In the genomic region with DNA sequence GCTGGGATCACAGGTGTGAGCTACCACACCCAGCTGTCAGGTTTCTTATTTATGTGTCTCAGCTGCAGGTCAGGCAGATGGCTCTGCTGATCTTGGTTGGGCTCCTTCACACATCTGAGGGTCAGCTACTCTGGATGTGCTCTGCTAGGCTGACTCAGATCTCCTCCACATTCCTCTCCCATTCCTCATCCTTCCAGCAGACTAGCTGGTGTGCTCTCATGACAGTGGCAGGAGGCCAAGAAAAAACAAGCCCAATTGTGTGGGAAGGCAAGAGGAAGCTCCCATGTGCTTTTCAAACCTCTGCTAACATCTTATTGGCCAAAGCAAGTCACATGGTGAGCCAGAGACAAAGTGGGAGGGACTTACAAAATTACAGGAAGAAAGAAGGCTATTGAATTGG, we compare ENCODE assay signal across 8 cellular contexts. TPM values are rescaled to one million over a fixed set of nuclear protein-coding genes. Genes with fewer than 3 reads are reported as not detected.
A peak's percentile ranks its signal among the peaks of the same experiment; 100 is the strongest.
DNase-seq lines count a peak whose midpoint lies in the region; ATAC-seq, FAIRE-seq and TF ChIP-seq lines count a peak whose summit lies in the region.

No MANE protein-coding gene starts in this region.

- H3K27ac ChIP-seq in GM12878 (ENCODE audit: control insufficient read depth, insufficient read depth) (no peak overlapping the region), mesodermal cell (ENCODE audit: low read depth, low read length, severe bottlenecking) (peak overlapping the region; percentile 45), WERI-Rb-1 (no peak overlapping the region)

- H3K9ac ChIP-seq in GM12878 (ENCODE audit: control insufficient read depth, insufficient read depth, low read length) = no peak overlapping the region

- no peaks in the 10 kb centered on the region for H3K4me1 ChIP-seq in GM12878 (ENCODE audit: control insufficient read depth, insufficient read depth, low read length)
- no peaks in the 10 kb centered on the region for H3K4me1 ChIP-seq in mesodermal cell (ENCODE audit: control insufficient read depth, insufficient read depth, low read length, poor library complexity, severe bottlenecking)

- H3K9me3 ChIP-seq in GM12878 (replicated peaks; ENCODE audit: control insufficient read depth, insufficient read depth, low read length) (no peaks in the 10 kb centered on the region), mesodermal cell (ENCODE audit: control insufficient read depth, low read length) (peaks cover 5% of the 10 kb centered on the region), WERI-Rb-1 (ENCODE audit: severe bottlenecking) (peaks cover 8% of the 10 kb centered on the region)

- no peak overlapping the region for H3K4me2 ChIP-seq in GM12878 (ENCODE audit: control insufficient read depth, insufficient read depth)

- no peaks in the 10 kb centered on the region for H3K79me2 ChIP-seq in GM12878 (ENCODE audit: control insufficient read depth, insufficient read depth, low read length)

- ATAC-seq in GM12878 (no peak), HG03135 (IDR thresholded peaks at IDR 0.05; ENCODE audit: unreplicated experiment) (no peak), HG02884 (IDR thresholded peaks at IDR 0.05; ENCODE audit: unreplicated experiment) (no peak)
- ATAC-seq in activated CD8-positive, alpha-beta T cell treated with anti-CD3 and anti-CD28 coated beads for 36 hours = no peak

- peaks cover 4% of the 10 kb centered on the region for H3K4me1 Mint-ChIP-seq in activated CD8-positive, alpha-beta T cell treated with anti-CD3 and anti-CD28 coated beads for 36 hours (ENCODE audit: low read depth)

- in situ Hi-C loops in GM12878 (cut with MboI) = no loop called here

- TF ChIP-seq POLR2A in GM12878 (IDR thresholded peaks at IDR 0.05; ENCODE audit: low read depth, low read length) = no peak

- H3K4me3 Mint-ChIP-seq in activated CD8-positive, alpha-beta T cell treated with anti-CD3 and anti-CD28 coated beads for 36 hours = no peak overlapping the region

- BruUV-seq in GM12878 (replicated peaks; lab: Mats Ljungman, UMichigan) = no TSS peak

- SMC1A ChIA-PET in GM12878 (lab: Charles Lee; ENCODE audit: uncharacterized antibody, unreplicated experiment) = interaction anchor here (1.1 to 1.3 kb wide), 4 partner anchors 10 to 333 kb away, joined by 3 to 7 read pairs (median 4); partner anchors contain the start of gene MSH6

- no peaks in the 10 kb centered on the region for H4K20me1 ChIP-seq in GM12878 (ENCODE audit: control insufficient read depth, insufficient read depth)

- FAIRE-seq in GM12878 (lab: Jason Lieb, UNC) = no peak

- no peak for TF ChIP-seq RAD21 in GM12878 (IDR thresholded peaks at IDR 0.05; ENCODE audit: insufficient read depth, low read depth, low read length)

- no peaks in the 10 kb centered on the region for H3K36me3 Mint-ChIP-seq in activated CD8-positive, alpha-beta T cell treated with anti-CD3 and anti-CD28 coated beads for 36 hours (ENCODE audit: low read depth)

- RAD21 ChIA-PET in GM12878 (lab: Charles Lee; ENCODE audit: unreplicated experiment) = interaction anchor here (0.9 to 2.2 kb wide), 2 partner anchors 11 to 334 kb away, joined by 4 to 9 read pairs; no protein-coding TSS in a partner anchor

- H3K27ac Mint-ChIP-seq in activated CD8-positive, alpha-beta T cell treated with anti-CD3 and anti-CD28 coated beads for 36 hours = no peak overlapping the region

- H3K9me3 Mint-ChIP-seq in activated CD8-positive, alpha-beta T cell treated with anti-CD3 and anti-CD28 coated beads for 36 hours = no peaks in the 10 kb centered on the region

- H3K27me3 ChIP-seq in GM12878 (replicated peaks in 1 of 2; ENCODE audit: control insufficient read depth in 2 of 2, insufficient read depth in 2 of 2, low read length in 1 of 2) (no peaks in the 10 kb centered on the region), WERI-Rb-1 (ENCODE audit: insufficient read depth, low read depth, severe bottlenecking) (no peaks in the 10 kb centered on the region)

- intact Hi-C loops in GM12878 (cut with micrococcal nuclease; ENCODE audit: unreplicated experiment) = no loop called here
- intact Hi-C loops in activated CD8-positive, alpha-beta T cell treated with anti-CD3 and anti-CD28 coated beads for 36 hours (cut with micrococcal nuclease) = no loop called here

- POLR2A ChIA-PET in GM12878 (lab: Charles Lee) = no interaction called here
- POLR2A ChIA-PET in activated CD8-positive, alpha-beta T cell treated with anti-CD3 and anti-CD28 coated beads for 36 hours (lab: Charles Lee) = no interaction called here

- H3K27me3 Mint-ChIP-seq in activated CD8-positive, alpha-beta T cell treated with anti-CD3 and anti-CD28 coated beads for 36 hours = no peaks in the 10 kb centered on the region

- TF ChIP-seq CTCF in GM12878 (IDR thresholded peaks at IDR 0.05 in 2 of 3, conservative IDR thresholded peaks at IDR 0.05 in 1 of 3; ENCODE audit: control insufficient read depth in 2 of 3, extremely low read depth in 1 of 3, insufficient read depth in 1 of 3, low read depth in 3 of 3, low read length in 3 of 3) (no peak), WERI-Rb-1 (IDR thresholded peaks at IDR 0.05; ENCODE audit: low read depth, low read length) (no peak)
- no peak for TF ChIP-seq CTCF in activated CD8-positive, alpha-beta T cell treated with anti-CD3 and anti-CD28 coated beads for 36 hours (IDR thresholded peaks at IDR 0.05)

- no peak overlapping the region; the same call in 1 of the 2 replicates for H2AFZ ChIP-seq in GM12878 (ENCODE audit: control insufficient read depth, low read depth, low read length)

- CTCF ChIA-PET in GM12878 (lab: Yijun Ruan, JAX) = interaction anchor here (0.5 to 3.5 kb wide), 5 partner anchors 10 to 436 kb away, joined by 3 to 15 read pairs (median 4); no protein-coding TSS in a partner anchor
- CTCF ChIA-PET in activated CD8-positive, alpha-beta T cell treated with anti-CD3 and anti-CD28 coated beads for 36 hours (lab: Charles Lee) = interaction anchor here (1.2 to 1.9 kb wide), 2 partner anchors 285 to 333 kb away, joined by 3 to 7 read pairs; no protein-coding TSS in a partner anchor

- H3K36me3 ChIP-seq in GM12878 (ENCODE audit: control insufficient read depth in 2 of 2, insufficient read depth in 2 of 2, low read length in 1 of 2) (no peaks in the 10 kb centered on the region), mesodermal cell (ENCODE audit: control insufficient read depth, insufficient read depth, low read length) (no peaks in the 10 kb centered on the region), WERI-Rb-1 (no peaks in the 10 kb centered on the region)

- no peak for TF ChIP-seq EP300 in GM12878 (IDR thresholded peaks at IDR 0.05; ENCODE audit: borderline replicate concordance in 1 of 2, control insufficient read depth in 1 of 2, low read depth in 2 of 2, low read length in 2 of 2)

- H3K4me3 ChIP-seq in GM12878 (no peak overlapping the region), mesodermal cell (ENCODE audit: extremely low read depth, insufficient read depth, low read length, poor library complexity, severe bottlenecking) (no peak overlapping the region), WERI-Rb-1 (ENCODE audit: low read depth, low read length) (no peak overlapping the region)

- peak; percentile 39 for DNase-seq in DMS 273 treated with DMSO at 0.1 percent for 48 hours (lab: John Stamatoyannopoulos, UW)
- DNase-seq in LoVo (ENCODE audit: low spot score) = peak; percentile 35
- no peak for DNase-seq in GM12878 (ENCODE audit: low read depth, low spot score)
- DNase-seq in WERI-Rb-1 = no peak
- no peak for DNase-seq in activated CD8-positive, alpha-beta T cell treated with anti-CD3 and anti-CD28 coated beads for 36 hours

TF ChIP-seq in GM12878, 131 proteins besides CTCF, POLR2A, EP300 and RAD21 (continues in another document):
- TF ChIP-seq, protein P1, sequence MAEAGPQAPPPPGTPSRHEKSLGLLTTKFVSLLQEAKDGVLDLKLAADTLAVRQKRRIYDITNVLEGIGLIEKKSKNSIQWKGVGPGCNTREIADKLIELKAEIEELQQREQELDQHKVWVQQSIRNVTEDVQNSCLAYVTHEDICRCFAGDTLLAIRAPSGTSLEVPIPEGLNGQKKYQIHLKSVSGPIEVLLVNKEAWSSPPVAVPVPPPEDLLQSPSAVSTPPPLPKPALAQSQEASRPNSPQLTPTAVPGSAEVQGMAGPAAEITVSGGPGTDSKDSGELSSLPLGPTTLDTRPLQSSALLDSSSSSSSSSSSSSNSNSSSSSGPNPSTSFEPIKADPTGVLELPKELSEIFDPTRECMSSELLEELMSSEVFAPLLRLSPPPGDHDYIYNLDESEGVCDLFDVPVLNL (IDR thresholded peaks at IDR 0.05; ENCODE audit: low read depth, low read length) = no peak
- TF ChIP-seq NR2F1 (conservative IDR thresholded peaks at IDR 0.05) = no peak
- TF ChIP-seq, protein P2, sequence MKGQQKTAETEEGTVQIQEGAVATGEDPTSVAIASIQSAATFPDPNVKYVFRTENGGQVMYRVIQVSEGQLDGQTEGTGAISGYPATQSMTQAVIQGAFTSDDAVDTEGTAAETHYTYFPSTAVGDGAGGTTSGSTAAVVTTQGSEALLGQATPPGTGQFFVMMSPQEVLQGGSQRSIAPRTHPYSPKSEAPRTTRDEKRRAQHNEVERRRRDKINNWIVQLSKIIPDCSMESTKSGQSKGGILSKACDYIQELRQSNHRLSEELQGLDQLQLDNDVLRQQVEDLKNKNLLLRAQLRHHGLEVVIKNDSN (IDR thresholded peaks at IDR 0.05; ENCODE audit: borderline replicate concordance, extremely low read length, insufficient read depth, low read depth, low read length) = peak; percentile 35

RNA-seq across cellular contexts. Expression of gene MSH6, which starts 11.7 kb away (rescaled TPM):
- total RNA-seq in GM12878 (2013; cell fraction: nucleolus; rRNA removed) = 48.0 and 54.2 TPM in 2 replicates
- total RNA-seq in GM12878 (2014; rRNA removed) (58.8 and 66.9 TPM in 2 replicates), GM12878 (2014; rRNA removed; fragmentation: Illumina TruSeq; extraction: Trizol) (72.6 and 75.0 TPM in 2 replicates), GM12878 (2021) (105 and 106 TPM in 2 replicates)
- 19.5 TPM for polyA plus RNA-seq in GM12878 (2011; ENCODE audit: low read depth)
- polyA plus RNA-seq in GM12878 (2011; rRNA removed) (59.8 and 69.5 TPM in 2 replicates), GM12878 (2014; fragmentation: Illumina TruSeq; extraction: Trizol) (94.4 and 110 TPM in 2 replicates), GM12878 (2014; fragmentation: Nextera tagmentation; extraction: Ambion mirVana) (10 to 100 TPM; 12.4 to 25.6 TPM), GM12878 (2014; rRNA removed) (56.0 and 56.2 TPM in 2 replicates), GM12878 (2016; fragmentation: Nextera tagmentation; extraction: Ambion mirVana) (100 to 1,000 TPM; 104 to 108 TPM)
- 18.4 and 26.7 TPM in 2 replicates for polyA plus RNA-seq in GM12878 (2011; cell fraction: cytosol; rRNA removed)
- 25.8 and 48.0 TPM in 2 replicates for polyA plus RNA-seq in GM12878 (2011; cell fraction: nucleus; rRNA removed)
- polyA plus RNA-seq in GM12878 (2012) = 23.4 and 26.8 TPM in 2 replicates
- polyA minus RNA-seq in GM12878 (2011; rRNA and poly(A)+ RNA removed) = 36.1 and 54.6 TPM in 2 replicates
- 31.3 and 35.0 TPM in 2 replicates for polyA minus RNA-seq in GM12878 (2011; cell fraction: cytosol; rRNA and poly(A)+ RNA removed)
- polyA minus RNA-seq in GM12878 (2011; cell fraction: nucleus; rRNA and poly(A)+ RNA removed) = 13.1 and 23.7 TPM in 2 replicates
- 78.1 TPM for polyA plus RNA-seq in mesodermal cell (2013, experiment 1 of 2)
- 90.1 TPM for polyA plus RNA-seq in mesodermal cell (2013, experiment 2 of 2)
- 100 to 1,000 TPM; 145 to 151 TPM for total RNA-seq in activated CD8-positive, alpha-beta T cell treated with anti-CD3 and anti-CD28 coated beads for 36 hours

Comparison
In these comparisons a context has a peak if more than half of its experiments do, and no peak if none do; other contexts are left out.
1. DNase-seq: peak in DMS 273 treated with DMSO at 0.1 percent for 48 hours (single experiment) and LoVo (single experiment); none in GM12878 (single experiment), WERI-Rb-1 (single experiment) and activated CD8-positive, alpha-beta T cell treated with anti-CD3 and anti-CD28 coated beads for 36 hours (single experiment).